In genomic region chr12:87766044-87766443, GRCh38 we compare ENCODE assay signal across 2 cellular contexts.
TF ChIP-seq lines count a peak whose summit lies in the region.

No MANE protein-coding gene starts in this region.

TF ChIP-seq in A549, 52 proteins besides CTCF, POLR2A, EP300 and RAD21:
- no peak for TF ChIP-seq REST (IDR thresholded peaks at IDR 0.05)
- TF ChIP-seq MAFK (IDR thresholded peaks at IDR 0.05; ENCODE audit: partially characterized antibody) = peak; percentile 74

TF ChIP-seq in K562, 482 proteins besides CTCF, POLR2A, EP300 and RAD21 (continued from another document):
- no peak for TF ChIP-seq HOMEZ (CRISPR knock-in tag; IDR thresholded peaks at IDR 0.05)
- TF ChIP-seq ZNF316 (IDR thresholded peaks at IDR 0.05) = peak; percentile 59
- no peak for TF ChIP-seq POLR3A (IDR thresholded peaks at IDR 0.05; ENCODE audit: borderline replicate concordance, extremely low read depth, insufficient read depth, insufficient read length)
- no peak for TF ChIP-seq USF2 (CRISPR knock-in tag; IDR thresholded peaks at IDR 0.05)
- no peak for TF ChIP-seq POLR2H (tag; IDR thresholded peaks at IDR 0.05; ENCODE audit: low read depth)
- no peak for TF ChIP-seq SNAPC5 (CRISPR knock-in tag; IDR thresholded peaks at IDR 0.05)
- no peak for TF ChIP-seq ELF4 (CRISPR knock-in tag; IDR thresholded peaks at IDR 0.05)
- TF ChIP-seq RBM22 (IDR thresholded peaks at IDR 0.05; ENCODE audit: low read depth, low read length, poor library complexity, severe bottlenecking) = no peak
- no peak for TF ChIP-seq ZNF586 (CRISPR knock-in tag; conservative IDR thresholded peaks at IDR 0.05)
- no peak for TF ChIP-seq ZNF253 (CRISPR knock-in tag; conservative IDR thresholded peaks at IDR 0.05)
- no peak for TF ChIP-seq CLOCK (CRISPR knock-in tag; IDR thresholded peaks at IDR 0.05; ENCODE audit: borderline replicate concordance)
- TF ChIP-seq ETS2 (tag; IDR thresholded peaks at IDR 0.05; ENCODE audit: borderline replicate concordance, poor library complexity, severe bottlenecking) = no peak
